Comparison of ENCODE assay signal across 34 cellular contexts in genomic region chr15:45102226-45102625, GRCh38. TPM values are rescaled to one million over a fixed set of nuclear protein-coding genes. Genes with fewer than 3 reads are reported as not detected.
"Had no signal": no experiment of that assay in that cellular context is flagged by ENCODE, and none has a peak within 500 bp of the region (broad histone marks: within the 10 kb centered on the region; RNA-seq: fewer than 3 reads in every experiment).

No MANE protein-coding gene starts in this region.

- H3K9me3 ChIP-seq: esophagus muscularis mucosa, gastrocnemius medialis had no signal

- H3K4me1 ChIP-seq: esophagus muscularis mucosa, foreskin keratinocyte, gastrocnemius medialis had no signal

- ATAC-seq: activated CD4-positive, CD25-positive, alpha-beta regulatory T cell treated with anti-CD3 and anti-CD28 coated beads, Interleukin-2, amount 50 U/mL, for 24 hours; activated CD8-positive, alpha-beta T cell treated with anti-CD3 and anti-CD28 coated beads for 36 hours; activated naive CD4-positive, alpha-beta T cell treated with anti-CD3 and anti-CD28 coated beads, Interleukin-2, amount 50 U/mL, for 72 hours; activated T-cell treated with anti-CD3 and anti-CD28 coated beads, Interleukin-2, amount 50 U/mL, for 4 hours; activated T-helper 17 cell treated with anti-CD3 and anti-CD28 coated beads, Interleukin-2, amount 50 U/mL, for 72 hours; effector memory CD8-positive, alpha-beta T cell; foreskin keratinocyte; gastrocnemius medialis; T-helper 17 cell had no signal

- H3K36me3 ChIP-seq: brain microvascular endothelial cell, esophagus muscularis mucosa, gastrocnemius medialis, WERI-Rb-1 had no signal

- H3K27me3 ChIP-seq: brain microvascular endothelial cell, gastrocnemius medialis had no signal

- H3K27ac ChIP-seq: brain microvascular endothelial cell, esophagus muscularis mucosa, foreskin keratinocyte, gastrocnemius medialis, WERI-Rb-1 had no signal

- H3K4me3 ChIP-seq: esophagus muscularis mucosa, gastrocnemius medialis had no signal

- DNase-seq: activated B cell treated with CpG ODN at 0.5 μM for 24 hours; activated CD4-positive, alpha-beta T cell treated with anti-CD3 and anti-CD28 coated beads for 48 hours; activated CD4-positive, alpha-beta T cell treated with anti-CD3 and anti-CD28 coated beads, Interleukin-2, amount 50 U/mL, for 1 hour; activated CD4-positive, alpha-beta T cell treated with anti-CD3 and anti-CD28 coated beads, Interleukin-2, amount 50 U/mL, for 48 hours; activated CD8-positive, alpha-beta memory T cell treated with anti-CD3 and anti-CD28 coated beads for 24 hours; activated CD8-positive, alpha-beta T cell treated with anti-CD3 and anti-CD28 coated beads for 36 hours; activated gamma-delta T cell; activated naive CD4-positive, alpha-beta T cell; activated naive CD4-positive, alpha-beta T cell treated with anti-CD3 and anti-CD28 coated beads, Interleukin-2, amount 10 ng/mL, durations not matched to agents 7 days and 5 days; activated naive CD8-positive, alpha-beta T cell treated with anti-CD3 and anti-CD28 coated beads, Interleukin-2, amount 10 ng/mL, durations not matched to agents 7 days and 5 days; activated T-cell treated with anti-CD3 and anti-CD28 coated beads, Interleukin-2, amount 50 U/mL, for 4 hours; anterior cingulate cortex; brain microvascular endothelial cell; caudate nucleus; cortex of kidney; dermis blood vessel endothelial cell; effector CD4-positive, alpha-beta T cell; effector memory CD8-positive, alpha-beta T cell; erythroblast; foreskin keratinocyte; gastrocnemius medialis; T-helper 1 cell; T-helper 17 cell; T1000; WERI-Rb-1 had no signal

- FAIRE-seq: astrocyte, bronchial epithelial cell, colon had no signal

RNA-seq across cellular contexts. Expression of gene DUOX2, which starts 11.7 kb away (rescaled TPM):
- total RNA-seq: activated B cell treated with CpG ODN at 0.5 μM for 24 hours; activated naive CD8-positive, alpha-beta T cell treated with anti-CD3 and anti-CD28 coated beads, Interleukin-2, amount 10 ng/mL, durations not matched to agents 7 days and 5 days; chondrocyte; dermis blood vessel endothelial cell; gastrocnemius medialis; glomerular endothelial cell had no signal

RNA-seq across cellular contexts. Expression of gene DUOXA2, which starts 11.9 kb away (rescaled TPM):
- total RNA-seq: activated B cell treated with CpG ODN at 0.5 μM for 24 hours; activated CD8-positive, alpha-beta T cell treated with anti-CD3 and anti-CD28 coated beads for 36 hours; activated naive CD4-positive, alpha-beta T cell treated with anti-CD3 and anti-CD28 coated beads, Interleukin-2, amount 50 U/mL, for 72 hours; activated naive CD8-positive, alpha-beta T cell treated with anti-CD3 and anti-CD28 coated beads, Interleukin-2, amount 10 ng/mL, durations not matched to agents 7 days and 5 days; activated T-cell treated with anti-CD3 and anti-CD28 coated beads, Interleukin-2, amount 50 U/mL, for 4 hours; astrocyte; bronchial epithelial cell; chondrocyte; dermis blood vessel endothelial cell; foreskin keratinocyte; gastrocnemius medialis; glomerular endothelial cell; T-helper 17 cell had no signal
- polyA plus RNA-seq: foreskin keratinocyte had no signal

RNA-seq across cellular contexts. Expression of gene DUOXA1, which starts 27.5 kb away (rescaled TPM):
- total RNA-seq: activated CD8-positive, alpha-beta T cell treated with anti-CD3 and anti-CD28 coated beads for 36 hours; dermis blood vessel endothelial cell; gastrocnemius medialis; glomerular endothelial cell had no signal

RNA-seq across cellular contexts. Expression of gene DUOX1, which starts 27.6 kb away (rescaled TPM):
- total RNA-seq: activated CD8-positive, alpha-beta T cell treated with anti-CD3 and anti-CD28 coated beads for 36 hours; activated naive CD8-positive, alpha-beta T cell treated with anti-CD3 and anti-CD28 coated beads, Interleukin-2, amount 10 ng/mL, durations not matched to agents 7 days and 5 days; chondrocyte; dermis blood vessel endothelial cell; glomerular endothelial cell had no signal
